ENCODE assay signal across 11 cellular contexts in genomic region chr4:7823416-7823824, GRCh38.
DNase-seq lines count a peak whose midpoint lies in the region; TF ChIP-seq lines count a peak whose summit lies in the region.
"Had no signal": no experiment of that assay in that cellular context is flagged by ENCODE, and none has a peak within 500 bp of the region (broad histone marks: within the 10 kb centered on the region; RNA-seq: fewer than 3 reads in every experiment).

No MANE protein-coding gene starts in this region.

- no peak for TF ChIP-seq EP300 in sigmoid colon (IDR thresholded peaks at IDR 0.05)

- H3K4me3 ChIP-seq in cardiac fibroblast (replicated peaks in 1 of 2; ENCODE audit: low read depth in 2 of 2, low read length in 2 of 2) (no peak overlapping the region), sigmoid colon (no peak overlapping the region)
- H3K4me3 ChIP-seq: HAP-1 had no signal

- H3K36me3 ChIP-seq in sigmoid colon, result peaks cover 0 to 30% (median 2%) of the 10 kb centered on the region in 4 donors
- H3K36me3 ChIP-seq: HAP-1 had no signal

- DNase-seq in D341Med (ENCODE audit: low spot score), result peak; percentile 87
- DNase-seq in cardiac fibroblast (ENCODE audit: low read depth in 2 of 2), result peak; percentile 54 to 90
- peak; percentile 85 for DNase-seq in left kidney (ENCODE audit: low read depth, low spot score)
- peak; percentile 86 for DNase-seq in sigmoid colon
- no peak for DNase-seq in T-helper 2 cell
- DNase-seq in stimulated activated naive CD4-positive, alpha-beta T cell treated with Interleukin-2 at 50 U/mL for 16 hours (lab: John Stamatoyannopoulos, UW), result no peak
- DNase-seq in foreskin melanocyte, result no peak
- no peak for DNase-seq in CD1c-positive myeloid dendritic cell (ENCODE audit: extremely low spot score)
- DNase-seq: activated naive CD8-positive, alpha-beta T cell treated with anti-CD3 and anti-CD28 coated beads, Interleukin-2, amount 10 ng/mL, durations not matched to agents 7 days and 5 days; CD4-positive, alpha-beta T cell had no signal

- TF ChIP-seq POLR2A in sigmoid colon (IDR thresholded peaks at IDR 0.05), result no peak

- no peaks in the 10 kb centered on the region for H3K9me3 ChIP-seq in sigmoid colon
- H3K9me3 ChIP-seq: HAP-1 had no signal

- H3K27ac ChIP-seq in sigmoid colon, result peak overlapping the region; percentile 80 to 86 (median 86)

- no peaks in the 10 kb centered on the region for H3K27me3 ChIP-seq in sigmoid colon

- intact Hi-C loops in sigmoid colon (cut with DNase I), result no loop called here

- TF ChIP-seq CTCF in cardiac fibroblast (IDR thresholded peaks at IDR 0.05; ENCODE audit: low read depth, low read length) (no peak), sigmoid colon (IDR thresholded peaks at IDR 0.05) (no peak)

- H3K4me1 ChIP-seq in sigmoid colon, result peaks cover 0 to 74% (median 66%) of the 10 kb centered on the region in 4 donors
- H3K4me1 ChIP-seq: HAP-1 had no signal

- WGBS in sigmoid colon, 2 donors, result 14 to 45% methylated on average over 9 of the region's 9 CpGs

Comparison
In these comparisons a context has a peak if more than half of its experiments do, and no peak if none do; other contexts are left out.
1. DNase-seq: peak in D341Med (single experiment), cardiac fibroblast (2 of 2), left kidney (single experiment) and sigmoid colon (single experiment); none in T-helper 2 cell (0 of 5), stimulated activated naive CD4-positive, alpha-beta T cell treated with Interleukin-2 at 50 U/mL for 16 hours (single experiment), foreskin melanocyte (single experiment) and CD1c-positive myeloid dendritic cell (single experiment).